In the genomic region with DNA sequence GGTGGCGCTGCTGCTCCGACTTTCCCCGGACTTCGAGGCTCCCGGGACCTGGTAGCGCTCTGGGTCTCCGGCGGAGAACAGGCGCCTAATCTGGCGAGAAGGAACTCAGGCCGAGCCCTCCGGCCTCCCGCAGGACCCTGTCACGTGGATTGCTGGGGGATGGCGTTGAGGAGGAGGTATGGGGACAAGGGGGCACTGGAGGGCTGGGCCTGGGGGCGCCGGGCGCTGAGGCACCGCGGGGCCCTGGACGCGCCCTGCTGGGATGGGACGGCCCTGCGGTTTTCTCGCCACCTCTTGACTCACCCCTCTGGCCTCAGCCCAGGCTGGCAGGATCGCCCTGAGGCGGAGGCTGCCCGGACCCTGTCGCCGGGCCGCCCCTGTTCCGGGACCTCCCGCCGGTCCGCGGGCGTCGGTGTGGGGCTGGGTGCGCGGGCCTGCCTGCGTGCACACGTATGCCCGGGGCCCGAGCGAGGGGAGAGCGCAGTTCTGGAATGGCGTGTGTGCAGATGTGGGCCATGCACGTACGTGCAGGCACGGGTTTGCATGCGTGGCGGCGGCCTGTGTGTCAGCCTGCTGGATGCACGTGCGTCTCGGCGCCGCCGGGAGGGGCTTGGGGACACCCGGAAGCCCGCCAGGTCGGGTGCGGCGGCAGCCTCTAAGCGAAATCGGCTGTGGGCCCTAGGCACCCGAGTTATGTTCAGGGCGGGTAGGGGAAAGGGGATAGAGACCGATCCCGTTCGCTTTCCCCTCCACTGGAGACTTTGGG, we compare ENCODE assay signal across 8 cellular contexts. TPM values are rescaled to one million over a fixed set of nuclear protein-coding genes. Genes with fewer than 3 reads are reported as not detected.
DNase-seq lines count a peak whose midpoint lies in the region; ATAC-seq and TF ChIP-seq lines count a peak whose summit lies in the region.

No MANE protein-coding gene starts in this region.

- peaks cover 68% of the 10 kb centered on the region for H3K36me3 Mint-ChIP-seq in Calu3 (ENCODE audit: insufficient read depth, unreplicated experiment)

- peak overlapping the region; percentile 96 to 98 for H3K27ac ChIP-seq in ascending aorta

- CTCF ChIA-PET in Calu3 (lab: Charles Lee): interaction anchor here (0.6 to 5.4 kb wide), 18 partner anchors 13 to 179 kb away, joined by 3 to 119 read pairs (median 7); partner anchors contain the start of gene PPCDC

- peaks cover 17 to 33% of the 10 kb centered on the region in 2 donors for H3K4me1 ChIP-seq in ascending aorta
- H3K4me1 ChIP-seq in skeletal muscle satellite cell (ENCODE audit: control insufficient read depth, insufficient read depth, low read length): peaks cover 26% of the 10 kb centered on the region

- no peaks in the 10 kb centered on the region for H3K27me3 Mint-ChIP-seq in Calu3 (ENCODE audit: unreplicated experiment)

- peak overlapping the region; percentile 79 for H3K27ac Mint-ChIP-seq in Calu3 (ENCODE audit: unreplicated experiment)

- no peaks in the 10 kb centered on the region for H3K9me3 Mint-ChIP-seq in Calu3 (ENCODE audit: low read depth, unreplicated experiment)

- BruUV-seq in Calu3 (replicated peaks; lab: Mats Ljungman, UMichigan): no TSS peak

- TF ChIP-seq CTCF in Calu3 (IDR thresholded peaks at IDR 0.05; ENCODE audit: unreplicated experiment) (no peak), ascending aorta (IDR thresholded peaks at IDR 0.05) (peak; percentile 11 to 26 (median 14))

- H3K9me3 ChIP-seq in ascending aorta (no peaks in the 10 kb centered on the region), skeletal muscle satellite cell (replicated peaks; ENCODE audit: low read length) (no peaks in the 10 kb centered on the region)

- peaks cover 15 to 16% of the 10 kb centered on the region in 2 donors for H3K36me3 ChIP-seq in ascending aorta
- no peaks in the 10 kb centered on the region for H3K36me3 ChIP-seq in skeletal muscle satellite cell (ENCODE audit: insufficient read depth, low read length)

- peak overlapping the region; percentile 94 for H3K4me3 Mint-ChIP-seq in Calu3 (ENCODE audit: low read depth, unreplicated experiment)

- no peaks in the 10 kb centered on the region for H3K27me3 ChIP-seq in ascending aorta
- peaks cover 15% of the 10 kb centered on the region for H3K27me3 ChIP-seq in skeletal muscle satellite cell (ENCODE audit: control insufficient read depth, insufficient read depth, low read length)

- peaks cover 61% of the 10 kb centered on the region for H3K4me1 Mint-ChIP-seq in Calu3 (ENCODE audit: low read depth, unreplicated experiment)

- intact Hi-C loops in Calu3 (cut with micrococcal nuclease; ENCODE audit: unreplicated experiment) (loop anchor here (10.0 kb wide), 1 partner anchor 48 kb away; no protein-coding TSS in a partner anchor), ascending aorta (cut with DNase I) (loop anchor here (1.0 to 10.0 kb wide), 5 partner anchors 24 to 252 kb away; partner anchors contain the start of genes PPCDC, RPP25 and SIN3A)

- DNase-seq in Calu3 (peak; percentile 83), HuH-7 (ENCODE audit: low spot score) (peak; percentile 77), T-helper 2 cell (peak; percentile 72 to 95 (median 81)), ascending aorta (ENCODE audit: low spot score in 2 of 2) (peak; percentile 58 to 88), hypothalamus (lab: John Stamatoyannopoulos, UW) (peak in 33 of 51 donors; percentile 11 to 74 (median 54)), cerebellum (ENCODE audit: low spot score) (no peak)

- ATAC-seq in GM19468 (IDR thresholded peaks at IDR 0.05; ENCODE audit: extremely low read depth, unreplicated experiment): peak; percentile 1

- peak overlapping the region; percentile 85 for H3K4me2 ChIP-seq in skeletal muscle satellite cell (ENCODE audit: low read length)

- H3K4me3 ChIP-seq in ascending aorta (peak overlapping the region; percentile 87 to 96), skeletal muscle satellite cell (ENCODE audit: low read length) (peak overlapping the region; percentile 99)

- H3K9ac ChIP-seq in skeletal muscle satellite cell (ENCODE audit: low read depth, low read length): peak overlapping the region; percentile 100

RNA-seq across cellular contexts. Expression of gene C15orf39, which starts 0.8 kb away (rescaled TPM):
- 77.2 and 86.5 TPM in 2 replicates for total RNA-seq in Calu3 (2022)
- 30.8 TPM for total RNA-seq in ascending aorta
- 4.1 and 6.3 TPM in 2 replicates for total RNA-seq in skeletal muscle satellite cell (2012; rRNA removed)
- 2.2 TPM for total RNA-seq in cerebellum

RNA-seq across cellular contexts. Expression of gene GOLGA6C, which starts 55.7 kb away (rescaled TPM):
- total RNA-seq in Calu3 (2022) (not detected in 2 replicates), ascending aorta (not detected), cerebellum (not detected)
- not detected in 2 replicates for total RNA-seq in skeletal muscle satellite cell (2012; rRNA removed)
